ENCODE assay signal across 12 cellular contexts in the genomic region with DNA sequence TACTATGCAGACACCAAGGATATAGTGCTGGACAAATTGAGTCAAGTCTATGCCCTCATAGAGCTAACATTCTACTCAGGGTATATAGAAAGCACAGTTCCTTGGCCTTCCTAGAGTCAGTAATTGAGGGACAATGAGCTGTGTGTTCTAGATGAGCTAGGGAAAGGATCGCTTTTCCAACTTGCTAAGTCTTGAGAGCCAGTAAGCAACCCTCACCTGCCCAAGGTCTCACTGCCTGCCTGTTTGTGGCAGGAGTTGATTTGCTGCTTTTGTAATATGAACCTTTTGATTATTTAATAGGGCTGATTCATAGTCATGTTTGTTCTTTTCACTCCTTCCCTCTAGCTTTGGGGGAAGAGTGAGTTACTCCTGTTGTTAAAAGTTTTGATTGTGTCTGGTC. TPM values are rescaled to one million over a fixed set of nuclear protein-coding genes. Genes with fewer than 3 reads are reported as not detected.
DNase-seq lines count a peak whose midpoint lies in the region; ATAC-seq, FAIRE-seq and TF ChIP-seq lines count a peak whose summit lies in the region.
"Had no signal": no experiment of that assay in that cellular context is flagged by ENCODE, and none has a peak within 500 bp of the region (broad histone marks: within the 10 kb centered on the region; RNA-seq: fewer than 3 reads in every experiment).

No MANE protein-coding gene starts in this region.

- WGBS in mammary epithelial cell (ENCODE audit: low coverage, missing lambda C conversion rate), result 38% methylated on average over 1 of the region's 1 CpG

- H3K9me3 Mint-ChIP-seq in neural progenitor cell, result no peaks in the 10 kb centered on the region
- H3K9me3 Mint-ChIP-seq: activated naive CD8-positive, alpha-beta T cell treated with anti-CD3 and anti-CD28 coated beads, Interleukin-2, amount 10 ng/mL, durations not matched to agents 7 days and 5 days; H9; WTC11 had no signal

- peaks cover 7% of the 10 kb centered on the region for H3K4me1 Mint-ChIP-seq in neural progenitor cell

- intact Hi-C loops in mammary epithelial cell (cut with micrococcal nuclease), result no loop called here

- H3K36me3 Mint-ChIP-seq in neural progenitor cell, result peaks cover 15% of the 10 kb centered on the region

- TF ChIP-seq CTCF in mammary epithelial cell (conservative IDR thresholded peaks at IDR 0.05 in 1 of 2, IDR thresholded peaks at IDR 0.05 in 1 of 2; ENCODE audit: extremely low read depth in 1 of 2, insufficient read depth in 1 of 2, low read depth in 1 of 2, low read length in 2 of 2), result no peak
- TF ChIP-seq CTCF in neural progenitor cell (IDR thresholded peaks at IDR 0.05), result no peak

- no peaks in the 10 kb centered on the region for H3K27me3 ChIP-seq in mammary epithelial cell (ENCODE audit: insufficient read depth, low read length)
- H3K27me3 ChIP-seq in neural progenitor cell, result no peaks in the 10 kb centered on the region

- H3K36me3 ChIP-seq in mammary epithelial cell (ENCODE audit: insufficient read depth, low read length) (peaks cover 9% of the 10 kb centered on the region), neural progenitor cell (peaks cover 5% of the 10 kb centered on the region)

- no peak for TF ChIP-seq POLR2A in GM12892 (IDR thresholded peaks at IDR 0.05; ENCODE audit: low read depth, low read length)

- peak overlapping the region; percentile 79 for H3K27ac ChIP-seq in mammary epithelial cell (ENCODE audit: insufficient read depth, low read depth, low read length)
- H3K27ac ChIP-seq in neural progenitor cell, result no peak overlapping the region

- no peak overlapping the region for H3K4me3 Mint-ChIP-seq in neural progenitor cell
- H3K4me3 Mint-ChIP-seq: activated naive CD8-positive, alpha-beta T cell treated with anti-CD3 and anti-CD28 coated beads, Interleukin-2, amount 10 ng/mL, durations not matched to agents 7 days and 5 days; H9; WTC11 had no signal

- H3K9me3 ChIP-seq in mammary epithelial cell (replicated peaks; ENCODE audit: insufficient read depth, low read length) (no peaks in the 10 kb centered on the region), neural progenitor cell (ENCODE audit: low read depth) (no peaks in the 10 kb centered on the region)

- no peak for FAIRE-seq in GM12892 (lab: Jason Lieb, UNC)
- FAIRE-seq: kidney had no signal

- H3K4me1 ChIP-seq in mammary epithelial cell (ENCODE audit: insufficient read depth, low read length) (peaks cover 32% of the 10 kb centered on the region), neural progenitor cell (peaks cover 8% of the 10 kb centered on the region)

- DNase-seq in ELR (ENCODE audit: low read depth), result peak; percentile 51
- peak; percentile 40 for DNase-seq in NCI-H2107 treated with DMSO at 0.1 percent for 48 hours (lab: John Stamatoyannopoulos, UW; ENCODE audit: unreplicated experiment)
- DNase-seq in mammary epithelial cell, result peak; percentile 92
- no peak for DNase-seq in neural progenitor cell (ENCODE audit: low spot score)
- no peak for DNase-seq in GM12892 (ENCODE audit: insufficient read length)
- DNase-seq: activated naive CD8-positive, alpha-beta T cell treated with anti-CD3 and anti-CD28 coated beads, Interleukin-2, amount 10 ng/mL, durations not matched to agents 7 days and 5 days; H9; kidney had no signal

- H3K4me2 ChIP-seq in mammary epithelial cell (ENCODE audit: insufficient read depth, low read depth, low read length) (peak overlapping the region; percentile 53), neural progenitor cell (no peak overlapping the region)

- H3K9ac ChIP-seq in mammary epithelial cell (ENCODE audit: insufficient read depth, low read length) (no peak overlapping the region), neural progenitor cell (peak overlapping the region; percentile 8)

- dilution Hi-C loops in mammary epithelial cell (cut with HindIII; ENCODE audit: low sequenced_read_pairs), result no loop called here

- H3F3A ChIP-seq in neural progenitor cell (ENCODE audit: low read depth), result peaks cover 4% of the 10 kb centered on the region

- H3K4me3 ChIP-seq in mammary epithelial cell (replicated peaks in 1 of 3; ENCODE audit: insufficient read depth in 1 of 3, low read depth in 2 of 3, low read length in 3 of 3) (no peak overlapping the region), neural progenitor cell (no peak overlapping the region)

- in situ Hi-C loops in mammary epithelial cell (cut with MboI; ENCODE audit: low sequenced_read_pairs in 2 of 2), result no loop called here

- no TSS peak for BruUV-seq in mammary epithelial cell (replicated peaks; lab: Mats Ljungman, UMichigan)

- peaks cover 97% of the 10 kb centered on the region for H3K79me2 ChIP-seq in mammary epithelial cell (ENCODE audit: insufficient read depth, low read length)
- H3K79me2 ChIP-seq in neural progenitor cell (ENCODE audit: low read depth), result peaks cover 100% of the 10 kb centered on the region

- H3K27me3 Mint-ChIP-seq in neural progenitor cell (ENCODE audit: insufficient read depth, low read depth), result no peaks in the 10 kb centered on the region
- H3K27me3 Mint-ChIP-seq: activated naive CD8-positive, alpha-beta T cell treated with anti-CD3 and anti-CD28 coated beads, Interleukin-2, amount 10 ng/mL, durations not matched to agents 7 days and 5 days had no signal

- CTCF ChIA-PET in mammary epithelial cell (lab: Charles Lee; ENCODE audit: low non-redundant PET), result no interaction called here

- ATAC-seq in GM19324 (IDR thresholded peaks at IDR 0.05; ENCODE audit: low FRiP score, unreplicated experiment) (no peak), HG03571 (IDR thresholded peaks at IDR 0.05; ENCODE audit: unreplicated experiment) (no peak), GM21360 (IDR thresholded peaks at IDR 0.05; ENCODE audit: unreplicated experiment) (no peak)
- ATAC-seq: WTC11 had no signal

- H2AFZ ChIP-seq in mammary epithelial cell (ENCODE audit: low read depth, low read length) (no peak overlapping the region), neural progenitor cell (replicated peaks) (no peak overlapping the region)

- no peak overlapping the region for H3K27ac Mint-ChIP-seq in neural progenitor cell
- H3K27ac Mint-ChIP-seq: activated naive CD8-positive, alpha-beta T cell treated with anti-CD3 and anti-CD28 coated beads, Interleukin-2, amount 10 ng/mL, durations not matched to agents 7 days and 5 days had no signal

- H4K20me1 ChIP-seq in mammary epithelial cell (ENCODE audit: insufficient read depth, low read length) (peaks cover 6% of the 10 kb centered on the region), neural progenitor cell (ENCODE audit: low read depth) (peaks cover 99% of the 10 kb centered on the region)

RNA-seq across cellular contexts. Expression of gene DDX42, which starts 6.5 kb away (rescaled TPM):
- 100 to 1,000 TPM in 1 of 2 donors, 10 to 100 TPM in 1; 63.2 to 112 TPM for total RNA-seq in mammary epithelial cell
- polyA plus RNA-seq in mammary epithelial cell, result 44.7 TPM
- 163 TPM for polyA minus RNA-seq in mammary epithelial cell
- total RNA-seq in neural progenitor cell (ENCODE audit: low replicate concordance), result 87.4 and 104 TPM in 2 replicates
- polyA plus RNA-seq in GM12892 (2012; ENCODE audit: missing spikeins), result 70.0 TPM

RNA-seq across cellular contexts. Expression of gene CCDC47, which starts 7.1 kb away (rescaled TPM):
- total RNA-seq in mammary epithelial cell (10 to 100 TPM; 60.5 to 74.7 TPM), neural progenitor cell (ENCODE audit: low replicate concordance) (49.2 and 60.8 TPM in 2 replicates)
- 44.7 TPM for polyA plus RNA-seq in mammary epithelial cell
- polyA minus RNA-seq in mammary epithelial cell, result 48.7 TPM
- 51.5 TPM for polyA plus RNA-seq in GM12892 (2012; ENCODE audit: missing spikeins)

RNA-seq across cellular contexts. Expression of gene STRADA, which starts 38.9 kb away (rescaled TPM):
- 10 to 100 TPM; 34.3 to 38.9 TPM for total RNA-seq in mammary epithelial cell
- polyA plus RNA-seq in mammary epithelial cell, result 24.7 TPM
- 46.4 TPM for polyA minus RNA-seq in mammary epithelial cell
- 46.6 and 69.6 TPM in 2 replicates for total RNA-seq in neural progenitor cell (ENCODE audit: low replicate concordance)
- 48.4 TPM for polyA plus RNA-seq in GM12892 (2012; ENCODE audit: missing spikeins)

RNA-seq across cellular contexts. Expression of gene PSMC5, which starts 46.7 kb away (rescaled TPM):
- total RNA-seq in mammary epithelial cell, result 100 to 1,000 TPM in 1 of 2 donors, 10 to 100 TPM in 1; 44.8 to 132 TPM
- polyA plus RNA-seq in mammary epithelial cell, result 203 TPM
- polyA minus RNA-seq in mammary epithelial cell, result 238 TPM
- 49.6 and 69.7 TPM in 2 replicates for total RNA-seq in neural progenitor cell (ENCODE audit: low replicate concordance)
- polyA plus RNA-seq in GM12892 (2012; ENCODE audit: missing spikeins), result 119 TPM

RNA-seq across cellular contexts. Expression of gene FTSJ3, which starts 47.0 kb away (rescaled TPM):
- total RNA-seq in mammary epithelial cell (10 to 100 TPM; 39.5 to 49.0 TPM), neural progenitor cell (ENCODE audit: low replicate concordance) (21.8 and 44.3 TPM in 2 replicates)
- 32.0 TPM for polyA plus RNA-seq in mammary epithelial cell
- polyA minus RNA-seq in mammary epithelial cell, result 52.4 TPM
- 27.1 TPM for polyA plus RNA-seq in GM12892 (2012; ENCODE audit: missing spikeins)

Comparison
In these comparisons a context has a peak if more than half of its experiments do, and no peak if none do; other contexts are left out.
1. DNase-seq: peak in ELR (single experiment), NCI-H2107 treated with DMSO at 0.1 percent for 48 hours (single experiment) and mammary epithelial cell (single experiment); none in neural progenitor cell (single experiment) and GM12892 (single experiment).